21 cellular contexts compared by ENCODE assay signal in genomic region chr11:9037046-9037780, GRCh38. TPM values are rescaled to one million over a fixed set of nuclear protein-coding genes. Genes with fewer than 3 reads are reported as not detected.
A peak's percentile ranks its signal among the peaks of the same experiment; 100 is the strongest.
DNase-seq lines count a peak whose midpoint lies in the region; ATAC-seq and TF ChIP-seq lines count a peak whose summit lies in the region.
"Had no signal": no experiment of that assay in that cellular context is flagged by ENCODE, and none has a peak within 500 bp of the region (broad histone marks: within the 10 kb centered on the region; RNA-seq: fewer than 3 reads in every experiment).

No MANE protein-coding gene starts in this region.

- intact Hi-C loops in CD14-positive monocyte (cut with micrococcal nuclease) (no loop called here), Right ventricle myocardium superior (cut with DNase I) (no loop called here)

- no peak overlapping the region for H3K4me3 ChIP-seq in HUES64 (ENCODE audit: low read length)
- no peak overlapping the region for H3K4me3 ChIP-seq in ectodermal cell (ENCODE audit: insufficient read depth, low read depth, low read length)
- H3K4me3 ChIP-seq in neural progenitor cell, result no peak overlapping the region
- no peak overlapping the region for H3K4me3 ChIP-seq in foreskin fibroblast (ENCODE audit: low read depth in 1 of 2, low read length in 2 of 2)
- H3K4me3 ChIP-seq: BLaER1, MG63, SJCRH30 had no signal

- H3K36me3 Mint-ChIP-seq in CD14-positive monocyte, result no peaks in the 10 kb centered on the region
- H3K36me3 Mint-ChIP-seq in neural progenitor cell, result peaks cover 11% of the 10 kb centered on the region

- H3K27me3 Mint-ChIP-seq in CD14-positive monocyte (ENCODE audit: low read depth in 3 of 3) (peaks cover 0 to 2% (median 0%) of the 10 kb centered on the region in 3 donors), neural progenitor cell (ENCODE audit: insufficient read depth, low read depth) (peaks cover 9% of the 10 kb centered on the region)

- H3K9me3 ChIP-seq in HUES64 (ENCODE audit: insufficient read depth, low read depth, low read length) (no peaks in the 10 kb centered on the region), ectodermal cell (ENCODE audit: control insufficient read depth, low read length) (no peaks in the 10 kb centered on the region), neural progenitor cell (ENCODE audit: low read depth) (no peaks in the 10 kb centered on the region)
- H3K9me3 ChIP-seq: BLaER1, MG63, SJCRH30 had no signal

- no peak overlapping the region for H2AFZ ChIP-seq in neural progenitor cell (replicated peaks)

- H3K9ac ChIP-seq in HUES64 (ENCODE audit: low read depth, low read length) (no peak overlapping the region), neural progenitor cell (no peak overlapping the region)
- H3K9ac ChIP-seq: BLaER1 had no signal

- H3K4me3 Mint-ChIP-seq in CD14-positive monocyte (no peak overlapping the region), neural progenitor cell (peak overlapping the region; percentile 57)
- H3K4me3 Mint-ChIP-seq: HFFc6 had no signal

- DNase-seq in CD14-positive monocyte (ENCODE audit: low spot score) (no peak), neural progenitor cell (ENCODE audit: low spot score) (peak; percentile 92), Right ventricle myocardium superior (no peak), foreskin fibroblast (no peak), NCI-H2029 treated with DMSO at 0.1 percent for 48 hours (lab: John Stamatoyannopoulos, UW) (no peak)
- DNase-seq: DMS 273 treated with DMSO at 0.1 percent for 48 hours, GF-D8, GOT3, HFFc6, Karpas-422, MG63, NCI-H1092, NCI-H146, NCI-H2081 treated with DMSO at 0.1 percent for 48 hours, NCI-H69, RPMI8226, SJCRH30 had no signal

- no peaks in the 10 kb centered on the region for H3K27me3 ChIP-seq in HUES64 (ENCODE audit: insufficient read depth, low read length)
- H3K27me3 ChIP-seq in ectodermal cell (ENCODE audit: control insufficient read depth, insufficient read depth, low read length, poor library complexity, severe bottlenecking), result no peaks in the 10 kb centered on the region
- no peaks in the 10 kb centered on the region for H3K27me3 ChIP-seq in neural progenitor cell
- H3K27me3 ChIP-seq: BLaER1, MG63, SJCRH30 had no signal

- TF ChIP-seq CTCF in CD14-positive monocyte (IDR thresholded peaks at IDR 0.05) (no peak), neural progenitor cell (IDR thresholded peaks at IDR 0.05) (no peak), foreskin fibroblast (IDR thresholded peaks at IDR 0.05; ENCODE audit: low read depth, low read length) (no peak)

- H3K4me1 ChIP-seq in HUES64 (ENCODE audit: insufficient read depth, low read length) (peaks cover 7% of the 10 kb centered on the region), ectodermal cell (ENCODE audit: control insufficient read depth, insufficient read depth, low read length) (peaks cover 8% of the 10 kb centered on the region), neural progenitor cell (peaks cover 46% of the 10 kb centered on the region)
- H3K4me1 ChIP-seq: BLaER1, SJCRH30 had no signal

- 43% methylated on average over 7 of the region's 7 CpGs for WGBS in HUES64
- WGBS in ectodermal cell, 2 experiments, result 11 to 12% methylated on average over 7 of the region's 7 CpGs

- no peaks in the 10 kb centered on the region for H4K20me1 ChIP-seq in neural progenitor cell (ENCODE audit: low read depth)
- H4K20me1 ChIP-seq: BLaER1 had no signal

- H3F3A ChIP-seq in neural progenitor cell (ENCODE audit: low read depth), result peaks cover 56% of the 10 kb centered on the region

- H3K27ac ChIP-seq in HUES64 (ENCODE audit: low read depth, low read length), result peak overlapping the region; percentile 70; the same call in 1 of the 2 replicates
- H3K27ac ChIP-seq in ectodermal cell (ENCODE audit: insufficient read depth, low read depth, low read length, poor library complexity, severe bottlenecking), result peak overlapping the region; percentile 96
- peak overlapping the region; percentile 98 for H3K27ac ChIP-seq in neural progenitor cell
- H3K27ac ChIP-seq: BLaER1, SJCRH30 had no signal

- peaks cover 0 to 2% (median 0%) of the 10 kb centered on the region in 7 donors for H3K9me3 Mint-ChIP-seq in CD14-positive monocyte
- peaks cover 7% of the 10 kb centered on the region for H3K9me3 Mint-ChIP-seq in neural progenitor cell
- H3K9me3 Mint-ChIP-seq: HFFc6 had no signal

- H3K4me1 Mint-ChIP-seq in CD14-positive monocyte (peaks cover 26% of the 10 kb centered on the region), neural progenitor cell (peaks cover 35% of the 10 kb centered on the region)

- H3K36me3 ChIP-seq in HUES64 (ENCODE audit: insufficient read depth, low read length), result no peaks in the 10 kb centered on the region
- H3K36me3 ChIP-seq in ectodermal cell (ENCODE audit: control insufficient read depth, insufficient read depth, low read length), result peaks cover 3% of the 10 kb centered on the region
- no peaks in the 10 kb centered on the region for H3K36me3 ChIP-seq in neural progenitor cell
- H3K36me3 ChIP-seq: BLaER1, MG63, SJCRH30 had no signal

- no peaks in the 10 kb centered on the region for H3K79me2 ChIP-seq in neural progenitor cell (ENCODE audit: low read depth)

- ATAC-seq in Right ventricle myocardium superior (ENCODE audit: poor library complexity) (no peak), GM18873 (IDR thresholded peaks at IDR 0.05; ENCODE audit: low FRiP score, unreplicated experiment) (no peak)

- H3K4me2 ChIP-seq in neural progenitor cell, result peak overlapping the region; percentile 51
- H3K4me2 ChIP-seq: BLaER1 had no signal

- H3K27ac Mint-ChIP-seq in CD14-positive monocyte (peak overlapping the region in 4 of 7 donors; percentile 27 to 92 (median 68)), neural progenitor cell (peak overlapping the region; percentile 76)
- H3K27ac Mint-ChIP-seq: HFFc6 had no signal

RNA-seq across cellular contexts. Expression of gene NRIP3, which starts 33.4 kb away (rescaled TPM):
- polyA plus RNA-seq in CD14-positive monocyte, result 1 to 10 TPM in 1 of 2 donors, under 1 TPM in 1; 0.28 to 1.0 TPM
- polyA plus RNA-seq in HUES64 (2013, experiment 1 of 2), result 2.4 TPM
- 2.5 TPM for polyA plus RNA-seq in HUES64 (2013, experiment 2 of 2)
- 39.1 TPM for polyA plus RNA-seq in ectodermal cell (2013, experiment 1 of 4)
- polyA plus RNA-seq in ectodermal cell (2013, experiment 2 of 4), result 88.0 TPM
- 46.2 TPM for polyA plus RNA-seq in ectodermal cell (2013, experiment 3 of 4)
- polyA plus RNA-seq in ectodermal cell (2013, experiment 4 of 4), result 56.2 TPM
- 38.1 and 42.7 TPM in 2 replicates for total RNA-seq in neural progenitor cell (ENCODE audit: low replicate concordance)
- 1.0 TPM for total RNA-seq in Right ventricle myocardium superior

RNA-seq across cellular contexts. Expression of gene SCUBE2, which starts 54.2 kb away (rescaled TPM):
- under 1 TPM in 1 of 2 donors, not detected in 1; 0.21 TPM for polyA plus RNA-seq in CD14-positive monocyte
- 0.45 TPM for polyA plus RNA-seq in HUES64 (2013, experiment 1 of 2)
- polyA plus RNA-seq in HUES64 (2013, experiment 2 of 2), result 2.5 TPM
- polyA plus RNA-seq in ectodermal cell (2013, experiment 1 of 4), result 21.9 TPM
- polyA plus RNA-seq in ectodermal cell (2013, experiment 2 of 4), result 47.7 TPM
- 27.9 TPM for polyA plus RNA-seq in ectodermal cell (2013, experiment 3 of 4)
- polyA plus RNA-seq in ectodermal cell (2013, experiment 4 of 4), result 40.8 TPM
- total RNA-seq in neural progenitor cell (ENCODE audit: low replicate concordance) (21.2 and 42.1 TPM in 2 replicates), Right ventricle myocardium superior (1.9 TPM)

Comparison
In these comparisons a context has a peak if more than half of its experiments do, and no peak if none do; other contexts are left out.
1. RNA of gene NRIP3, which starts 33.4 kb away (total RNA-seq): 38.1 to 42.7 TPM in neural progenitor cell; 1.0 TPM in Right ventricle myocardium superior (single experiment); every median in the first group is over 10 times any median in the second.
2. Peak in every context shown above with its lines, with median percentiles within 50 percentile points of each other: H3K27ac ChIP-seq.